ENCODE assay signal across 8 cellular contexts in the genomic region with DNA sequence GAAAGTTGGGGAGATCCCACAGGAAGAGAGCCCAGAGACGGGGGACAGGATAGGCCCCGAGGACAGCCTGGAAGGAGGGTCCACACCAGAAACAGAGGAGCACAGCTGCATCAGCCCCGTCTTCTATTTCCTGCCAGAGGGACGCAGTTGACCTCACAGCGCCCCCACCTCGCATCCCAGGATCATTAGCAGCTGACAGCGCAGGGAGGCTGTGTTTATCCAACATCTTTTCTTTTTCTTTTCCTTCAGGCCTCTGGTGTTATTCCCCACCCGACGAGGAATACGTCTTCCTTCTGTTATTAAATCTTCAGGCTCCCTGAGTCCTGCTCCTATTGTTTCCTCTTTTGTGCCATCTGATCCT.
DNase-seq lines count a peak whose midpoint lies in the region; ATAC-seq, FAIRE-seq and TF ChIP-seq lines count a peak whose summit lies in the region.

No MANE protein-coding gene starts in this region.

- peak overlapping the region; percentile 60 to 78 (median 70) for H3K4me3 ChIP-seq in BLaER1 treated with 17β-estradiol and CSF1 and Interleukin-3, amounts not matched to agents 10 nM and 100 nM
- H3K4me3 ChIP-seq in K562, result peak overlapping the region; percentile 41
- H3K4me3 ChIP-seq in tibial nerve, result peak overlapping the region in 3 of 4 donors; percentile 34 to 52 (median 37)

- H3K36me3 ChIP-seq in BLaER1 treated with 17β-estradiol and CSF1 and Interleukin-3, amounts not matched to agents 10 nM and 100 nM, result peaks cover 0 to 4% (median 0%) of the 10 kb centered on the region in 11 experiments; a peak in 4 of 22 replicates
- no peaks in the 10 kb centered on the region for H3K36me3 ChIP-seq in K562 (ENCODE audit: control insufficient read depth, insufficient read depth, low read length)
- no peaks in the 10 kb centered on the region for H3K36me3 ChIP-seq in tibial nerve

- H3K27ac ChIP-seq in BLaER1 treated with 17β-estradiol and CSF1 and Interleukin-3, amounts not matched to agents 10 nM and 100 nM, result peak overlapping the region in 10 of 11 experiments; percentile 46 to 85 (median 70); a peak in 19 of 22 replicates
- H3K27ac ChIP-seq in K562 (ENCODE audit: extremely low read depth, low read depth, low read length), result peak overlapping the region; percentile 65
- peak overlapping the region in 2 of 4 donors; percentile 18 to 36 for H3K27ac ChIP-seq in tibial nerve

- no peak; a peak in 1 of 4 replicates for TF ChIP-seq RAD21 in K562 (CRISPR knock-in tag; conservative IDR thresholded peaks at IDR 0.05 in 1 of 2, IDR thresholded peaks at IDR 0.05 in 1 of 2)

- H3K4me2 ChIP-seq in BLaER1 treated with 17β-estradiol and CSF1 and Interleukin-3, amounts not matched to agents 10 nM and 100 nM, result peak overlapping the region; percentile 73 to 93 (median 84)
- peak overlapping the region; percentile 85 for H3K4me2 ChIP-seq in K562 (ENCODE audit: insufficient read depth, low read length)

- peak overlapping the region; percentile 91 for H2AFZ ChIP-seq in K562 (ENCODE audit: low read depth, low read length)

- H3K9ac ChIP-seq in BLaER1 treated with 17β-estradiol and CSF1 and Interleukin-3, amounts not matched to agents 10 nM and 100 nM, result peak overlapping the region; percentile 70 to 84 (median 80)
- peak overlapping the region; percentile 38 to 66 for H3K9ac ChIP-seq in K562 (ENCODE audit: insufficient read depth in 1 of 2, low read depth in 2 of 2, low read length in 2 of 2)

- H3K4me1 ChIP-seq in BLaER1 treated with 17β-estradiol and CSF1 and Interleukin-3, amounts not matched to agents 10 nM and 100 nM, result peaks cover 10 to 37% (median 21%) of the 10 kb centered on the region in 10 experiments; a peak in 17 of 20 replicates
- H3K4me1 ChIP-seq in K562 (replicated peaks in 1 of 2; ENCODE audit: control insufficient read depth in 2 of 2, insufficient read depth in 2 of 2, low read length in 2 of 2) (peaks cover 0 to 8% of the 10 kb centered on the region in 2 experiments; a peak in 4 of 5 replicates), tibial nerve (peaks cover 0 to 14% (median 2%) of the 10 kb centered on the region in 4 donors)

- peaks cover 0 to 5% (median 2%) of the 10 kb centered on the region in 11 experiments; a peak in 11 of 22 replicates for H3K9me3 ChIP-seq in BLaER1 treated with 17β-estradiol and CSF1 and Interleukin-3, amounts not matched to agents 10 nM and 100 nM (replicated peaks in 1 of 11)
- H3K9me3 ChIP-seq in K562 (replicated peaks; ENCODE audit: control insufficient read depth, insufficient read depth, low read depth, low read length) (no peaks in the 10 kb centered on the region), tibial nerve (no peaks in the 10 kb centered on the region)

- no peaks in the 10 kb centered on the region for H4K20me1 ChIP-seq in BLaER1 treated with 17β-estradiol and CSF1 and Interleukin-3, amounts not matched to agents 10 nM and 100 nM
- no peaks in the 10 kb centered on the region for H4K20me1 ChIP-seq in K562 (replicated peaks; ENCODE audit: control insufficient read depth, insufficient read depth, low read length)

- peaks cover 3% of the 10 kb centered on the region; the same call in 2 of the 3 replicates for H3K79me2 ChIP-seq in K562 (ENCODE audit: control insufficient read depth, insufficient read depth, low read length)

- no peaks in the 10 kb centered on the region for H3K9me1 ChIP-seq in K562 (ENCODE audit: control insufficient read depth, insufficient read depth, low read length)

- CTCF ChIA-PET in K562 (lab: Yijun Ruan, JAX; ENCODE audit: low intra/inter-chr PET ratio), result no interaction called here

- 1% methylated on average over 10 of the region's 10 CpGs for WGBS in K562 (ENCODE audit: insufficient coverage, low coverage, missing lambda C conversion rate)
- WGBS in tibial nerve, 2 donors, result 11 to 15% methylated on average over 10 of the region's 10 CpGs

- in situ Hi-C loops in K562 (cut with MboI) (no loop called here), ACHN (cut with HindIII; ENCODE audit: low pct_ligation_motif_present, low pct_unique_long_range_greater_than_20kb, low sequenced_read_pairs) (no loop called here)

- no TSS peak for BruUV-seq in K562 (replicated peaks; lab: Mats Ljungman, UMichigan)

- no peaks in the 10 kb centered on the region for H3K27me3 ChIP-seq in BLaER1 treated with 17β-estradiol and CSF1 and Interleukin-3, amounts not matched to agents 10 nM and 100 nM
- H3K27me3 ChIP-seq in K562 (ENCODE audit: control insufficient read depth in 2 of 2, insufficient read depth in 2 of 2, low read length in 2 of 2) (no peaks in the 10 kb centered on the region), tibial nerve (no peaks in the 10 kb centered on the region)

- TF ChIP-seq CTCF in K562 (IDR thresholded peaks at IDR 0.05 in 2 of 3, conservative IDR thresholded peaks at IDR 0.05 in 1 of 3; ENCODE audit: insufficient read depth in 2 of 3, low read depth in 1 of 3, low read length in 3 of 3) (peak; percentile 27 to 47 (median 32); a peak in 4 of 6 replicates), tibial nerve (IDR thresholded peaks at IDR 0.05) (no peak)

- FAIRE-seq in K562 (lab: Jason Lieb, UNC), result peak; percentile 35

- no peak for TF ChIP-seq POLR2A in K562 (conservative IDR thresholded peaks at IDR 0.05)
- TF ChIP-seq POLR2A in tibial nerve (IDR thresholded peaks at IDR 0.05), result no peak

- ATAC-seq in GM19043 (IDR thresholded peaks at IDR 0.05; ENCODE audit: low read depth, unreplicated experiment), result peak; percentile 43
- ATAC-seq in HG03378 (IDR thresholded peaks at IDR 0.05; ENCODE audit: unreplicated experiment), result peak; percentile 37
- ATAC-seq in K562, result peak; percentile 80

- DNase-seq in K562 (ENCODE audit: extremely low read depth in 1 of 4, low spot score in 3 of 4), result peak; percentile 10 to 68 (median 31)
- peak; percentile 91 for DNase-seq in left kidney (ENCODE audit: low read depth, low spot score)
- no peak for DNase-seq in tibial nerve (ENCODE audit: low spot score in 2 of 2)
- no peak for DNase-seq in ACHN
- DNase-seq in central memory CD4-positive, alpha-beta T cell, result no peak

- no peak for TF ChIP-seq EP300 in K562 (IDR thresholded peaks at IDR 0.05; ENCODE audit: low read length)
- no peak for TF ChIP-seq EP300 in tibial nerve (IDR thresholded peaks at IDR 0.05)

- intact Hi-C loops in K562 (cut with micrococcal nuclease), result loop anchor here (2.0 kb wide), 2 partner anchors 43 to 91 kb away; no protein-coding TSS in a partner anchor

- POLR2A ChIA-PET in K562 (lab: Yijun Ruan, JAX), result interaction anchor here (0.6 to 2.4 kb wide), 5 partner anchors 9 to 80 kb away, joined by 3 to 7 read pairs (median 3); no protein-coding TSS in a partner anchor

TF ChIP-seq in K562, 482 proteins besides CTCF, POLR2A, EP300 and RAD21 (continues in another document):
- TF ChIP-seq KLF16 (IDR thresholded peaks at IDR 0.05) (no peak), BHLHE40 (IDR thresholded peaks at IDR 0.05; ENCODE audit: low read length) (no peak), ZBTB7A (IDR thresholded peaks at IDR 0.05; ENCODE audit: borderline replicate concordance, control insufficient read depth, low read depth, low read length) (0 out of 2 replicates have a peak, but pooled peaks have one; percentile 34), XRCC5 (IDR thresholded peaks at IDR 0.05; ENCODE audit: low read depth, low read length) (no peak), RCOR1 (IDR thresholded peaks at IDR 0.05; ENCODE audit: borderline replicate concordance in 1 of 2, low read depth in 2 of 2, low read length in 2 of 2) (peak in 1 of 2 experiments; percentile 61; a peak in 1 of 4 replicates), U2AF1 (optimal IDR thresholded peaks at IDR 0.05; ENCODE audit: low read depth, low read length) (no peak), ZNF507 (tag; conservative IDR thresholded peaks at IDR 0.05) (no peak), ZFP1 (CRISPR knock-in tag; IDR thresholded peaks at IDR 0.05) (no peak), ZNF696 (CRISPR knock-in tag; conservative IDR thresholded peaks at IDR 0.05) (no peak), HDAC1 (IDR thresholded peaks at IDR 0.05) (peak in 1 of 2 experiments; percentile 36; a peak in 1 of 4 replicates), SRF (CRISPR knock-in tag; IDR thresholded peaks at IDR 0.05) (peak in 1 of 2 experiments; percentile 72; a peak in 1 of 4 replicates), CBX5 (IDR thresholded peaks at IDR 0.05; ENCODE audit: borderline replicate concordance, low read depth) (no peak), ZFP36 (IDR thresholded peaks at IDR 0.05; ENCODE audit: low read depth, low read length, partially characterized antibody) (peak; percentile 8), SP2 (IDR thresholded peaks at IDR 0.05; ENCODE audit: extremely low read depth, low read depth, low read length, poor library complexity, severe bottlenecking) (no peak), EHMT2 (IDR thresholded peaks at IDR 0.05) (0 out of 2 replicates have a peak, but pooled peaks have one; percentile 15), SUPT5H (IDR thresholded peaks at IDR 0.05) (no peak), ZBTB33 (CRISPR knock-in tag; IDR thresholded peaks at IDR 0.05) (no peak), ZFPM2 (CRISPR knock-in tag; IDR thresholded peaks at IDR 0.05) (no peak), PHF8 (IDR thresholded peaks at IDR 0.05; ENCODE audit: borderline replicate concordance, low read length) (no peak)
- TF ChIP-seq, protein P1, sequence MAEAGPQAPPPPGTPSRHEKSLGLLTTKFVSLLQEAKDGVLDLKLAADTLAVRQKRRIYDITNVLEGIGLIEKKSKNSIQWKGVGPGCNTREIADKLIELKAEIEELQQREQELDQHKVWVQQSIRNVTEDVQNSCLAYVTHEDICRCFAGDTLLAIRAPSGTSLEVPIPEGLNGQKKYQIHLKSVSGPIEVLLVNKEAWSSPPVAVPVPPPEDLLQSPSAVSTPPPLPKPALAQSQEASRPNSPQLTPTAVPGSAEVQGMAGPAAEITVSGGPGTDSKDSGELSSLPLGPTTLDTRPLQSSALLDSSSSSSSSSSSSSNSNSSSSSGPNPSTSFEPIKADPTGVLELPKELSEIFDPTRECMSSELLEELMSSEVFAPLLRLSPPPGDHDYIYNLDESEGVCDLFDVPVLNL (CRISPR knock-in tag; IDR thresholded peaks at IDR 0.05; ENCODE audit: low read depth), result no peak

Comparison
In these comparisons a context has a peak if more than half of its experiments do, and no peak if none do; other contexts are left out.
1. DNase-seq: peak in K562 (4 of 4) and left kidney (single experiment); none in tibial nerve (0 of 2), ACHN (single experiment) and central memory CD4-positive, alpha-beta T cell (single experiment).
2. CTCF ChIP-seq: peak in K562 (3 of 3); none in tibial nerve (0 of 5).
3. Peak in every context shown above with its lines, with median percentiles within 50 percentile points of each other: H3K4me3 ChIP-seq and ATAC-seq.